ENCODE assay signal across 11 cellular contexts in genomic region chr9:87570000-87570834, GRCh38.
DNase-seq lines count a peak whose midpoint lies in the region; ATAC-seq lines count a peak whose summit lies in the region.
"Had no signal": no experiment of that assay in that cellular context is flagged by ENCODE, and none has a peak within 500 bp of the region (broad histone marks: within the 10 kb centered on the region; RNA-seq: fewer than 3 reads in every experiment).

No MANE protein-coding gene starts in this region.

- DNase-seq in DMS153 treated with DMSO at 0.1 percent for 48 hours (lab: John Stamatoyannopoulos, UW; ENCODE audit: unreplicated experiment) (peak; percentile 29), amniotic epithelial cell (ENCODE audit: low read depth) (peak; percentile 44), NCI-H345 treated with DMSO at 0.1 percent for 48 hours (lab: John Stamatoyannopoulos, UW; ENCODE audit: unreplicated experiment) (no peak), RKO (ENCODE audit: low spot score) (no peak)
- DNase-seq: activated CD4-positive, alpha-beta T cell treated with anti-CD3 and anti-CD28 coated beads for 36 hours; amygdala had no signal

- no peaks in the 10 kb centered on the region for H3K36me3 ChIP-seq in mucosa of rectum (ENCODE audit: control insufficient read depth in 2 of 2, insufficient read depth in 2 of 2, low read length in 2 of 2)

- peak overlapping the region in 1 of 2 donors; percentile 20 for H3K4me3 ChIP-seq in mucosa of rectum (ENCODE audit: low read length in 2 of 2)
- H3K4me3 ChIP-seq: BLaER1 treated with 17β-estradiol and CSF1 and Interleukin-3, amounts not matched to agents 10 nM and 100 nM had no signal

- H3K27me3 ChIP-seq in mucosa of rectum (ENCODE audit: control insufficient read depth in 2 of 2, insufficient read depth in 2 of 2, low read length in 2 of 2) = no peaks in the 10 kb centered on the region
- H3K27me3 ChIP-seq: BLaER1 treated with 17β-estradiol and CSF1 and Interleukin-3, amounts not matched to agents 10 nM and 100 nM had no signal

- ATAC-seq in GM21825 (IDR thresholded peaks at IDR 0.05; ENCODE audit: unreplicated experiment) (peak; percentile 63), HG02884 (IDR thresholded peaks at IDR 0.05; ENCODE audit: unreplicated experiment) (no peak), HG02571 (IDR thresholded peaks at IDR 0.05; ENCODE audit: unreplicated experiment) (no peak)
- ATAC-seq: activated CD4-positive, alpha-beta T cell treated with anti-CD3 and anti-CD28 coated beads for 36 hours had no signal

- no peaks in the 10 kb centered on the region for H3K9me3 ChIP-seq in mucosa of rectum (ENCODE audit: control insufficient read depth in 2 of 2, low read length in 2 of 2)
- H3K9me3 ChIP-seq: BLaER1 treated with 17β-estradiol and CSF1 and Interleukin-3, amounts not matched to agents 10 nM and 100 nM had no signal

- peak overlapping the region in 1 of 2 donors; percentile 5 for H3K9ac ChIP-seq in mucosa of rectum (ENCODE audit: low read depth in 1 of 2, low read length in 2 of 2)
- H3K9ac ChIP-seq: BLaER1 treated with 17β-estradiol and CSF1 and Interleukin-3, amounts not matched to agents 10 nM and 100 nM had no signal

- H3K4me1 ChIP-seq in mucosa of rectum (ENCODE audit: control insufficient read depth in 2 of 2, insufficient read depth in 2 of 2, low read length in 2 of 2) = peaks cover 15 to 27% of the 10 kb centered on the region in 2 donors

- peak overlapping the region; percentile 11 to 39 for H3K27ac ChIP-seq in mucosa of rectum (ENCODE audit: low read depth in 2 of 2, low read length in 2 of 2)
- H3K27ac ChIP-seq: BLaER1 treated with 17β-estradiol and CSF1 and Interleukin-3, amounts not matched to agents 10 nM and 100 nM had no signal

Comparison
In these comparisons a context has a peak if more than half of its experiments do, and no peak if none do; other contexts are left out.
1. DNase-seq: peak in DMS153 treated with DMSO at 0.1 percent for 48 hours (single experiment) and amniotic epithelial cell (single experiment); none in NCI-H345 treated with DMSO at 0.1 percent for 48 hours (single experiment) and RKO (single experiment).